8 cellular contexts compared by ENCODE assay signal in the genomic region with DNA sequence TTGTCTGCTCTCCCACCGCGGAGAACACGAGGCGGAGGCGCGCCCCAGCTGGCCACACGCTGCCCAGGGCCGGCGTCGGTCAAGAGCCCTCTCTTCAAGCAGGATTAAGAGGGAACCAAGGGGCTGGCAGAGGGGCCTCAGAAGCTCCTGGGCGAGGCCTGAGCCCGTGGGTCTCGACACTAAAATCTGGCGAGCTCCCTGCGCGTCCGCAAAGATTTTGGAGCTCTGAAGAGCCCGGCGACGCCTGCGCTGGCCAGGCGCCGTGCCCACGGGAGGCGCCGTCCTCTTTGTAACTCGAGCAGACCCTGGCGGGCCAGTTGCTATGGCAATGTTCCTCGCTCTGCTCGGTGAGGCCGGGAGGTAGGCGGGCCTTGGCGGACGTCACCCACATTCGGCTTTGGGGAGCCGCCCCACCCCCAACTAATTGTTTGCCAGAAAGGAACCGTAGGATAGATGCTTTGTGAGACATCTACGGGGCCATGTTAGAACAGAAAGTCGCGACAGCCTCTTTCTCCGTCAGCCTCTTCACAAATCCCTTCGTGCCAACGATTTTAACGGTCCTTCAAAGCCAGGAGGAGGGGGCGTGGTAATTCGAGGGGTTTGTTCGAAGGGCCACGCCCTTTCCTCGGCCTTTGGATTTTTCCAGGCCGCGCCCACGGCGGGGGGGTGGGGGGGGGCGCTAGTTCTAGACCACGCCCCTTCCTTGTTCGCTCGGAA. TPM values are rescaled to one million over a fixed set of nuclear protein-coding genes. Genes with fewer than 3 reads are reported as not detected.
A peak's percentile ranks its signal among the peaks of the same experiment; 100 is the strongest.
DNase-seq lines count a peak whose midpoint lies in the region; ATAC-seq and TF ChIP-seq lines count a peak whose summit lies in the region.

No MANE protein-coding gene starts in this region.

- ATAC-seq in GM19023 (IDR thresholded peaks at IDR 0.05; ENCODE audit: unreplicated experiment) (peak; percentile 61), HG03196 (IDR thresholded peaks at IDR 0.05; ENCODE audit: unreplicated experiment) (peak; percentile 60)

- no peak for TF ChIP-seq CTCF in AG09319 (IDR thresholded peaks at IDR 0.05; ENCODE audit: low read depth, low read length)

- DNase-seq in AG09319 (ENCODE audit: extremely low read depth, low read depth) (peak; percentile 93), NCI-H345 treated with DMSO at 0.1 percent for 48 hours (lab: John Stamatoyannopoulos, UW; ENCODE audit: unreplicated experiment) (peak; percentile 96), cerebellum (ENCODE audit: low spot score) (peak; percentile 92), kidney glomerular epithelial cell (lab: John Stamatoyannopoulos, UW) (peak; percentile 95)
- DNase-seq in activated CD4-positive, alpha-beta T cell treated with anti-CD3 and anti-CD28 coated beads for 1 hour, result peak; percentile 80
- DNase-seq in stimulated activated CD4-positive, alpha-beta T cell treated with anti-CD3 and anti-CD28 coated beads, Interleukin-15, amount 100 ng/mL, for 48 hours (ENCODE audit: low read depth in 2 of 2), result peak; percentile 73 to 78

RNA-seq across cellular contexts. Expression of gene CNOT8, which starts 0.7 kb away (rescaled TPM):
- total RNA-seq in cerebellum, result 60.9 TPM

RNA-seq across cellular contexts. Expression of gene FAXDC2, which starts 7.3 kb away (rescaled TPM):
- total RNA-seq in cerebellum, result 9.4 TPM

Comparison
In these comparisons a context has a peak if more than half of its experiments do, and no peak if none do; other contexts are left out.
1. Peak in every context shown above with its lines: DNase-seq and ATAC-seq.